ENCODE assay signal across 8 cellular contexts in the genomic region with DNA sequence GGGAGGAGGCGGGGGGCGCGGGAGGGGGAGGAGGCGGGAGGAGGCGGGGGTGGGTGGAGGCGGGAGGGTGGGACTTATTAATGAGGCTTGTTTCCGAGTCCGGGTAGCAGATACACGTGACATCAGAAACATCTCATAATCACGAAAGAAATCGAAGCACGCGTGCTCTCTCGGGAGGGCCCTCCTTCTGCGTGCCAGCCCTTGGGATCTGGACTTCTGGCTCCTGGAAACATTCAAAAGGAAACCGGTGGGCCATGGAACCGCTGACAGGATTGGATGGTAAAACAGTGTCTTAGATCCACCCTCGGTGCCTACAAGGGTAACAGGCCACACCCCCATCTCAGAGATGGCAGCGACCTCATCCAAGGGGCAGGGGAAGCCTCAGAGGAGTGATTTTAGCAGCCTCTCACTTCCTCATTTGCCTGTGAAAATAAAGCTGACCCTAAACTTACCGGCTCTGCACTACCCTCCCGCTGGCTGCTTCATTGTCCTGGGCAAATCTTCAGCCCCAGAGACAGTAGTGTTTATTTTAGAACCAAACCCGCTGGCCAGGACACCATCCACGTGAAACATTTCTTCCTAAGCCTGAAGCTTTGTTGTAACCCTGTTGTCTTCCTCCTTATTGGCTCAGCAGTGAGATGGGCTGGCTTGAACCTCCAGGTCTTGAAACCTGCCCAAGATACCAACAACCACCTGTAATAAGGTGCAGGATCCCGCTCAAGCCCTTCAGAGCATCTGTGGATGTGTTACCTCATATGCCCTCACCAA.
A peak's percentile ranks its signal among the peaks of the same experiment; 100 is the strongest.
DNase-seq lines count a peak whose midpoint lies in the region; ATAC-seq and TF ChIP-seq lines count a peak whose summit lies in the region.

No MANE protein-coding gene starts in this region.

- H3K9me3 ChIP-seq in upper lobe of right lung, result no peaks in the 10 kb centered on the region

- H3K27ac ChIP-seq in upper lobe of right lung, result peak overlapping the region; percentile 93

- TF ChIP-seq CTCF in GM20000 (IDR thresholded peaks at IDR 0.05; ENCODE audit: extremely low read depth, missing control alignments) (no peak), upper lobe of right lung (IDR thresholded peaks at IDR 0.05) (no peak)

- H3K36me3 ChIP-seq in upper lobe of right lung, result no peaks in the 10 kb centered on the region

- intact Hi-C loops in head of caudate nucleus (cut with DNase I) (no loop called here), upper lobe of right lung (cut with DNase I) (no loop called here)

- peaks cover 22% of the 10 kb centered on the region for H3K4me1 ChIP-seq in upper lobe of right lung

- H3K4me3 ChIP-seq in upper lobe of right lung, result peak overlapping the region; percentile 41

- H3K27me3 ChIP-seq in upper lobe of right lung, result no peaks in the 10 kb centered on the region

- DNase-seq in COLO668 (lab: John Stamatoyannopoulos, UW; ENCODE audit: unreplicated experiment) (peak; percentile 18), GM20000 (ENCODE audit: low spot score) (peak; percentile 85), HS-5 (ENCODE audit: low read depth) (peak; percentile 8), SIG-M5 (lab: John Stamatoyannopoulos, UW) (peak; percentile 20), head of caudate nucleus (peak in 39 of 42 donors; percentile 40 to 85 (median 68)), pons (ENCODE audit: low spot score) (peak; percentile 93), upper lobe of right lung (peak; percentile 75)
- peak; percentile 56 for DNase-seq in activated naive CD4-positive, alpha-beta T cell treated with anti-CD3 and anti-CD28 coated beads, Interleukin-2, amount 50 U/mL, for 16 hours

- peak; percentile 75 for ATAC-seq in upper lobe of right lung

Comparison
In these comparisons a context has a peak if more than half of its experiments do, and no peak if none do; other contexts are left out.
1. Peak in every context shown above with its lines: DNase-seq, ATAC-seq, H3K4me3 ChIP-seq and H3K27ac ChIP-seq.
2. DNase-seq: peak in every context shown above with its lines; median percentile 93 in pons; 85 in GM20000; 75 in upper lobe of right lung; 68 in head of caudate nucleus; 56 in activated naive CD4-positive, alpha-beta T cell treated with anti-CD3 and anti-CD28 coated beads, Interleukin-2, amount 50 U/mL, for 16 hours; 20 in SIG-M5; 18 in COLO668; 8 in HS-5.